21 cellular contexts compared by ENCODE assay signal in genomic region chr12:19485240-19485639, GRCh38. TPM values are rescaled to one million over a fixed set of nuclear protein-coding genes. Genes with fewer than 3 reads are reported as not detected.
A peak's percentile ranks its signal among the peaks of the same experiment; 100 is the strongest.
DNase-seq lines count a peak whose midpoint lies in the region; ATAC-seq and TF ChIP-seq lines count a peak whose summit lies in the region.
"Had no signal": no experiment of that assay in that cellular context is flagged by ENCODE, and none has a peak within 500 bp of the region (broad histone marks: within the 10 kb centered on the region; RNA-seq: fewer than 3 reads in every experiment).

No MANE protein-coding gene starts in this region.

- TF ChIP-seq CTCF in natural killer cell (IDR thresholded peaks at IDR 0.05), result no peak

- peaks cover 60% of the 10 kb centered on the region for H3K4me1 Mint-ChIP-seq in activated CD8-positive, alpha-beta memory T cell treated with anti-CD3 and anti-CD28 coated beads, Interleukin-2, amount 10 ng/mL, durations not matched to agents 7 days and 5 days
- H3K4me1 Mint-ChIP-seq in T-cell (peaks cover 67 to 84% (median 83%) of the 10 kb centered on the region in 3 donors), natural killer cell (peaks cover 56 to 64% of the 10 kb centered on the region in 2 donors)

- CTCF ChIA-PET in activated CD8-positive, alpha-beta memory T cell treated with anti-CD3 and anti-CD28 coated beads, Interleukin-2, amount 10 ng/mL, durations not matched to agents 7 days and 5 days (lab: Charles Lee), result no interaction called here
- CTCF ChIA-PET in T-cell (lab: Charles Lee), result no interaction called here

- intact Hi-C loops in natural killer cell (cut with micrococcal nuclease), result no loop called here

- DNase-seq in activated CD8-positive, alpha-beta memory T cell treated with anti-CD3 and anti-CD28 coated beads, Interleukin-2, amount 10 ng/mL, durations not matched to agents 7 days and 5 days, result no peak
- no peak for DNase-seq in activated CD8-positive, alpha-beta memory T cell treated with anti-CD3 and anti-CD28 coated beads for 24 hours
- DNase-seq in T-cell (no peak), amniotic epithelial cell (ENCODE audit: low read depth) (peak; percentile 40), natural killer cell (no peak), hepatic stellate cell (ENCODE audit: low spot score) (no peak)
- no peak for DNase-seq in stimulated activated CD4-positive, alpha-beta T cell treated with anti-CD3 and anti-CD28 coated beads, Interleukin-12 subunit alpha, Interleukin-12 subunit beta, amount 100 ng/mL, for 4 hours
- DNase-seq: activated CD4-positive, alpha-beta T cell treated with anti-CD3 and anti-CD28 coated beads, Interleukin-2, amount 50 U/mL, for 48 hours; activated effector memory CD4-positive, alpha-beta T cell treated with anti-CD3 and anti-CD28 coated beads, Interleukin-2, amount 50 U/mL, for 16 hours; Calu3; HCEC 1CT; Karpas-422; midbrain; NCI-H1048; NCI-H2029; NCI-H226; PC-3; SHP77; stimulated activated CD4-positive, alpha-beta T cell treated with anti-CD3 and anti-CD28 coated beads, Interleukin-4, amount 100 ng/mL, for 24 hours had no signal

- POLR2A ChIA-PET in T-cell (lab: Charles Lee), result no interaction called here

- no peaks in the 10 kb centered on the region for H3K27me3 Mint-ChIP-seq in activated CD8-positive, alpha-beta memory T cell treated with anti-CD3 and anti-CD28 coated beads, Interleukin-2, amount 10 ng/mL, durations not matched to agents 7 days and 5 days
- H3K27me3 Mint-ChIP-seq in T-cell (no peaks in the 10 kb centered on the region), natural killer cell (ENCODE audit: low read depth in 2 of 2) (no peaks in the 10 kb centered on the region)
- H3K27me3 Mint-ChIP-seq: B cell had no signal

- no peak for ATAC-seq in activated CD8-positive, alpha-beta memory T cell treated with anti-CD3 and anti-CD28 coated beads, Interleukin-2, amount 10 ng/mL, durations not matched to agents 7 days and 5 days
- ATAC-seq in T-cell (replicated peaks in 1 of 4) (no peak), natural killer cell (no peak), GM21576 (IDR thresholded peaks at IDR 0.05; ENCODE audit: unreplicated experiment) (no peak)
- ATAC-seq: PC-3 had no signal

- H3K4me3 Mint-ChIP-seq in activated CD8-positive, alpha-beta memory T cell treated with anti-CD3 and anti-CD28 coated beads, Interleukin-2, amount 10 ng/mL, durations not matched to agents 7 days and 5 days, result no peak overlapping the region
- H3K4me3 Mint-ChIP-seq in T-cell (peak overlapping the region in 1 of 3 donors; percentile 33), natural killer cell (peak overlapping the region; percentile 42)
- H3K4me3 Mint-ChIP-seq: B cell had no signal

- peaks cover 6% of the 10 kb centered on the region for H3K9me3 Mint-ChIP-seq in activated CD8-positive, alpha-beta memory T cell treated with anti-CD3 and anti-CD28 coated beads, Interleukin-2, amount 10 ng/mL, durations not matched to agents 7 days and 5 days (ENCODE audit: low read depth)
- H3K9me3 Mint-ChIP-seq in T-cell (peaks cover 4 to 5% (median 4%) of the 10 kb centered on the region in 3 donors), natural killer cell (peaks cover 3 to 5% of the 10 kb centered on the region in 2 donors)

- H3K36me3 Mint-ChIP-seq in activated CD8-positive, alpha-beta memory T cell treated with anti-CD3 and anti-CD28 coated beads, Interleukin-2, amount 10 ng/mL, durations not matched to agents 7 days and 5 days, result peaks cover 67% of the 10 kb centered on the region
- H3K36me3 Mint-ChIP-seq in T-cell (peaks cover 51% of the 10 kb centered on the region), natural killer cell (peaks cover 19% of the 10 kb centered on the region)

- peak overlapping the region; percentile 49 for H3K27ac Mint-ChIP-seq in activated CD8-positive, alpha-beta memory T cell treated with anti-CD3 and anti-CD28 coated beads, Interleukin-2, amount 10 ng/mL, durations not matched to agents 7 days and 5 days
- H3K27ac Mint-ChIP-seq in T-cell (peak overlapping the region; percentile 24 to 69), natural killer cell (peak overlapping the region; percentile 62 to 75)
- H3K27ac Mint-ChIP-seq: B cell had no signal

RNA-seq across cellular contexts. Expression of gene AEBP2, which starts 45.9 kb away (rescaled TPM):
- 10 to 100 TPM; 59.6 to 76.1 TPM for total RNA-seq in activated CD8-positive, alpha-beta memory T cell treated with anti-CD3 and anti-CD28 coated beads, Interleukin-2, amount 10 ng/mL, durations not matched to agents 7 days and 5 days
- total RNA-seq in T-cell (10 to 100 TPM; 43.4 to 71.5 (median 50.0) TPM), natural killer cell (10 to 100 TPM; 57.1 to 79.5 (median 61.8) TPM)
